Comparison of ENCODE assay signal across 17 cellular contexts in genomic region chr15:68589012-68589411, GRCh38. TPM values are rescaled to one million over a fixed set of nuclear protein-coding genes. Genes with fewer than 3 reads are reported as not detected.
DNase-seq lines count a peak whose midpoint lies in the region; ATAC-seq and TF ChIP-seq lines count a peak whose summit lies in the region.
"Had no signal": no experiment of that assay in that cellular context is flagged by ENCODE, and none has a peak within 500 bp of the region (broad histone marks: within the 10 kb centered on the region; RNA-seq: fewer than 3 reads in every experiment).

No MANE protein-coding gene starts in this region.

- TF ChIP-seq CTCF in AG10803 (conservative IDR thresholded peaks at IDR 0.05; ENCODE audit: low read length) = no peak
- TF ChIP-seq CTCF in fibroblast of the aortic adventitia (IDR thresholded peaks at IDR 0.05; ENCODE audit: insufficient read depth, low read length) = no peak
- no peak for TF ChIP-seq CTCF in tibial artery (IDR thresholded peaks at IDR 0.05)

- H3K36me3 ChIP-seq in subcutaneous abdominal adipose tissue (ENCODE audit: control insufficient read depth in 5 of 5, insufficient read depth in 5 of 5, low read length in 5 of 5) (no peaks in the 10 kb centered on the region), tibial artery (no peaks in the 10 kb centered on the region)

- intact Hi-C loops in tibial artery (cut with DNase I; ENCODE audit: low total_unique reads) = no loop called here
- intact Hi-C loops in right cardiac atrium (cut with DNase I) = no loop called here

- DNase-seq in AG10803 (ENCODE audit: low read depth) = peak; percentile 22
- DNase-seq in fibroblast of the aortic adventitia (ENCODE audit: low read depth) = peak; percentile 44
- DNase-seq in tibial artery = no peak
- DNase-seq in right cardiac atrium = no peak
- DNase-seq in COR-L47 (lab: John Stamatoyannopoulos, UW) = no peak
- DNase-seq: CD4-positive, CD25-positive, alpha-beta regulatory T cell; DMS53; H7; Kasumi-1; MM.1S; NCI-H1092 treated with DMSO at 0.1 percent for 48 hours; NCI-H1694 treated with DMSO at 0.1 percent for 48 hours; NCI-H226; NCI-H524 treated with DMSO at 0.1 percent for 48 hours had no signal

- H3K27me3 ChIP-seq in subcutaneous abdominal adipose tissue (ENCODE audit: control insufficient read depth in 5 of 5, insufficient read depth in 4 of 5, low read length in 5 of 5) = no peaks in the 10 kb centered on the region
- peaks cover 0 to 4% of the 10 kb centered on the region in 2 donors for H3K27me3 ChIP-seq in tibial artery
- H3K27me3 ChIP-seq in right cardiac atrium (ENCODE audit: control insufficient read depth, insufficient read depth) = no peaks in the 10 kb centered on the region

- no peak for ATAC-seq in right cardiac atrium

- no peak overlapping the region for H3K4me3 ChIP-seq in AG10803 (ENCODE audit: low read length)
- H3K4me3 ChIP-seq in fibroblast of the aortic adventitia (ENCODE audit: low read depth, low read length) = no peak overlapping the region
- no peak overlapping the region for H3K4me3 ChIP-seq in subcutaneous abdominal adipose tissue (ENCODE audit: low read depth in 1 of 5, low read length in 5 of 5)
- H3K4me3 ChIP-seq in tibial artery = no peak overlapping the region
- H3K4me3 ChIP-seq in right cardiac atrium (ENCODE audit: low read length) = no peak overlapping the region

- H3K27ac ChIP-seq in angular gyrus (ENCODE audit: low read depth, low read length) = peak overlapping the region; percentile 83
- H3K27ac ChIP-seq in subcutaneous abdominal adipose tissue (ENCODE audit: low read depth, low read length) = peak overlapping the region; percentile 43
- peak overlapping the region in 1 of 2 donors; percentile 44 for H3K27ac ChIP-seq in tibial artery
- no peak overlapping the region for H3K27ac ChIP-seq in right cardiac atrium (ENCODE audit: low read length)

- no peak overlapping the region for H3K9ac ChIP-seq in subcutaneous abdominal adipose tissue (ENCODE audit: low read length in 5 of 5)

- no peaks in the 10 kb centered on the region for H3K9me3 ChIP-seq in subcutaneous abdominal adipose tissue (ENCODE audit: control insufficient read depth in 5 of 5, low read length in 5 of 5)
- no peaks in the 10 kb centered on the region for H3K9me3 ChIP-seq in tibial artery
- no peaks in the 10 kb centered on the region for H3K9me3 ChIP-seq in right cardiac atrium (ENCODE audit: control insufficient read depth, low read length)

- WGBS in right cardiac atrium = 83% methylated on average over 2 of the region's 2 CpGs

- H3K4me1 ChIP-seq in subcutaneous abdominal adipose tissue (ENCODE audit: control insufficient read depth in 5 of 5, insufficient read depth in 5 of 5, low read length in 5 of 5) = peaks cover 3 to 34% (median 25%) of the 10 kb centered on the region in 5 donors
- H3K4me1 ChIP-seq in tibial artery = peaks cover 0 to 33% (median 11%) of the 10 kb centered on the region in 4 donors
- H3K4me1 ChIP-seq in right cardiac atrium (ENCODE audit: control insufficient read depth, insufficient read depth, low read length) = peaks cover 4% of the 10 kb centered on the region

RNA-seq across cellular contexts. Expression of gene CORO2B, which starts 10.2 kb away (rescaled TPM):
- total RNA-seq in fibroblast of the aortic adventitia (ENCODE audit: low replicate concordance) = 8.1 and 23.3 TPM in 2 replicates
- total RNA-seq in right cardiac atrium = 10 to 100 TPM in 3 of 4 donors, 1 to 10 TPM in 1; 5.8 to 13.7 (median 11.3) TPM
- polyA plus RNA-seq in right cardiac atrium = 6.9 TPM
- total RNA-seq: CD4-positive, CD25-positive, alpha-beta regulatory T cell; HT-29 had no signal
- polyA plus RNA-seq: CD4-positive, CD25-positive, alpha-beta regulatory T cell had no signal

Comparison
In these comparisons a context has a peak if more than half of its experiments do, and no peak if none do; other contexts are left out.
1. DNase-seq: peak in AG10803 (single experiment) and fibroblast of the aortic adventitia (single experiment); none in tibial artery (0 of 2), right cardiac atrium (0 of 3) and COR-L47 (single experiment).